ENCODE assay signal across 30 cellular contexts in the genomic region with DNA sequence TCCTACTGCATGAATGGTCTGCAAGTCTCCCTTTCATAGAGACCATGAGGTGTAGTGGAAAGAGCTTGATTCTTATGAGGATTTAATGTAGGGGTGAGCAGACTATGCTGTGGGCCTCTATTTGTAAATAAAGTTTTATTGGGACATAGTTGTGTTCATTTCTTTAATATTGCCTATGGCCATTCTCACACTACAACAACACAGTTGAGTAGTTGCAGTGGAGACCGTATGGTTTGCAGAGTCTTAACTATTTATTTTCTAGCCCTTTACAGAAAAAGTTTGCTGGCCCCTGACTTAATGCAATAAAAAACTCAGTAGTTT.
DNase-seq lines count a peak whose midpoint lies in the region; ATAC-seq and TF ChIP-seq lines count a peak whose summit lies in the region.
"Had no signal": no experiment of that assay in that cellular context is flagged by ENCODE, and none has a peak within 500 bp of the region (broad histone marks: within the 10 kb centered on the region; RNA-seq: fewer than 3 reads in every experiment).

No MANE protein-coding gene starts in this region.

- no peak for ATAC-seq in Panc1
- no peak for ATAC-seq in HG02981 (IDR thresholded peaks at IDR 0.05; ENCODE audit: unreplicated experiment)
- ATAC-seq in T-cell (replicated peaks in 1 of 4), result no peak
- ATAC-seq: activated CD8-positive, alpha-beta T cell treated with anti-CD3 and anti-CD28 coated beads for 36 hours; left colon had no signal

- TF ChIP-seq POLR2A in breast epithelium (IDR thresholded peaks at IDR 0.05), result no peak

- POLR2A ChIA-PET in MCF 10A (lab: Yijun Ruan, JAX) (interaction anchor here (0.6 to 1.7 kb wide), 6 partner anchors 7 to 236 kb away, joined by 3 to 8 read pairs (median 4); no protein-coding TSS in a partner anchor), Panc1 (lab: Charles Lee) (no interaction called here), T-cell (lab: Charles Lee) (no interaction called here)

- H3K27me3 Mint-ChIP-seq in MCF 10A (ENCODE audit: insufficient read depth, unreplicated experiment), result no peaks in the 10 kb centered on the region
- no peaks in the 10 kb centered on the region for H3K27me3 Mint-ChIP-seq in type B pancreatic cell
- H3K27me3 Mint-ChIP-seq in T-cell, result no peaks in the 10 kb centered on the region
- H3K27me3 Mint-ChIP-seq: activated CD8-positive, alpha-beta T cell treated with anti-CD3 and anti-CD28 coated beads for 36 hours; CD4-positive, CD25-positive, alpha-beta regulatory T cell; stimulated activated naive CD8-positive, alpha-beta T cell treated with anti-CD3 and anti-CD28 coated beads, Interleukin-15, Interleukin-2, amounts not matched to agents 100 ng/mL and 50 ng/mL, for 24 hours had no signal

- H3K4me1 ChIP-seq in breast epithelium, result no peaks in the 10 kb centered on the region
- H3K4me1 ChIP-seq in Panc1 (ENCODE audit: control insufficient read depth, insufficient read depth, low read length), result peaks cover 22% of the 10 kb centered on the region
- H3K4me1 ChIP-seq: colonic mucosa, testis, uterus had no signal

- H3K4me3 ChIP-seq in breast epithelium, result no peak overlapping the region
- no peak overlapping the region for H3K4me3 ChIP-seq in Panc1 (ENCODE audit: low read depth in 2 of 2, low read length in 2 of 2)
- H3K4me3 ChIP-seq in choroid plexus epithelial cell (ENCODE audit: low read depth, low read length), result no peak overlapping the region
- H3K4me3 ChIP-seq: colonic mucosa, right atrium auricular region, spleen, testis, uterus had no signal

- H3K27ac Mint-ChIP-seq in MCF 10A (ENCODE audit: low read depth, unreplicated experiment) (peak overlapping the region; percentile 52), type B pancreatic cell (peak overlapping the region; percentile 81), T-cell (no peak overlapping the region)
- H3K27ac Mint-ChIP-seq: activated CD8-positive, alpha-beta T cell treated with anti-CD3 and anti-CD28 coated beads for 36 hours; activated T-helper 2 cell treated with anti-CD3 and anti-CD28 coated beads, Interferon-gamma antibody, Interleukin-2, Interleukin-4, amounts not matched to agents 10 μg/mL and 5 μg/mL and 100 μg/mL, durations not matched to agents 14 hours and 24 hours and 36 hours; CD4-positive, CD25-positive, alpha-beta regulatory T cell; stimulated activated naive CD8-positive, alpha-beta T cell treated with anti-CD3 and anti-CD28 coated beads, Interleukin-15, Interleukin-2, amounts not matched to agents 100 ng/mL and 50 ng/mL, for 24 hours; T-helper 2 cell treated with Interferon-gamma antibody and Interleukin-4, amounts not matched to agents 5 μg/mL and 100 μg/mL, for 36 hours had no signal

- no peak overlapping the region for H3K4me3 Mint-ChIP-seq in MCF 10A (ENCODE audit: unreplicated experiment)
- no peak overlapping the region for H3K4me3 Mint-ChIP-seq in type B pancreatic cell
- H3K4me3 Mint-ChIP-seq in T-cell, result no peak overlapping the region
- H3K4me3 Mint-ChIP-seq: activated CD8-positive, alpha-beta T cell treated with anti-CD3 and anti-CD28 coated beads for 36 hours; CD4-positive, CD25-positive, alpha-beta regulatory T cell; immature natural killer cell; stimulated activated naive CD8-positive, alpha-beta T cell treated with anti-CD3 and anti-CD28 coated beads, Interleukin-15, Interleukin-2, amounts not matched to agents 100 ng/mL and 50 ng/mL, for 24 hours; T-helper 2 cell treated with Interferon-gamma antibody and Interleukin-4, amounts not matched to agents 5 μg/mL and 100 μg/mL, for 36 hours had no signal

- H3K9me3 Mint-ChIP-seq in MCF 10A (ENCODE audit: unreplicated experiment) (no peaks in the 10 kb centered on the region), type B pancreatic cell (peaks cover under 1% of the 10 kb centered on the region), T-cell (no peaks in the 10 kb centered on the region)
- H3K9me3 Mint-ChIP-seq: activated CD8-positive, alpha-beta T cell treated with anti-CD3 and anti-CD28 coated beads for 36 hours; activated T-helper 2 cell treated with anti-CD3 and anti-CD28 coated beads, Interferon-gamma antibody, Interleukin-2, Interleukin-4, amounts not matched to agents 10 μg/mL and 5 μg/mL and 100 μg/mL, durations not matched to agents 14 hours and 24 hours and 36 hours; CD4-positive, CD25-positive, alpha-beta regulatory T cell; immature natural killer cell; stimulated activated naive CD8-positive, alpha-beta T cell treated with anti-CD3 and anti-CD28 coated beads, Interleukin-15, Interleukin-2, amounts not matched to agents 100 ng/mL and 50 ng/mL, for 24 hours; T-helper 2 cell treated with Interferon-gamma antibody and Interleukin-4, amounts not matched to agents 5 μg/mL and 100 μg/mL, for 36 hours had no signal

- peaks cover 14% of the 10 kb centered on the region for H3K36me3 Mint-ChIP-seq in MCF 10A (ENCODE audit: insufficient read depth, unreplicated experiment)
- peaks cover 28% of the 10 kb centered on the region for H3K36me3 Mint-ChIP-seq in type B pancreatic cell
- H3K36me3 Mint-ChIP-seq in T-cell, result peaks cover 51% of the 10 kb centered on the region

- no peaks in the 10 kb centered on the region for H3K9me3 ChIP-seq in breast epithelium
- no peaks in the 10 kb centered on the region for H3K9me3 ChIP-seq in Panc1 (ENCODE audit: control insufficient read depth, insufficient read depth, low read depth, low read length)
- H3K9me3 ChIP-seq: colonic mucosa, right atrium auricular region, spleen, testis, uterus had no signal

- CTCF ChIA-PET in MCF 10A (lab: Yijun Ruan, JAX), result interaction anchor here (0.9 to 1.3 kb wide), 3 partner anchors 24 to 230 kb away, joined by 3 to 4 read pairs (median 3); no protein-coding TSS in a partner anchor
- CTCF ChIA-PET in Panc1 (lab: Charles Lee), result interaction anchor here (0.6 kb wide), 1 partner anchor 194 kb away, joined by 3 read pairs; no protein-coding TSS in a partner anchor
- CTCF ChIA-PET in T-cell (lab: Charles Lee), result no interaction called here

- H3K27ac ChIP-seq in breast epithelium (no peak overlapping the region), Panc1 (ENCODE audit: low read length) (peak overlapping the region; percentile 74)
- H3K27ac ChIP-seq: colonic mucosa, right atrium auricular region, spleen, testis, uterus had no signal

- no peaks in the 10 kb centered on the region for H3K27me3 ChIP-seq in breast epithelium
- H3K27me3 ChIP-seq in Panc1 (ENCODE audit: control insufficient read depth, insufficient read depth, low read length), result no peaks in the 10 kb centered on the region
- H3K27me3 ChIP-seq: colonic mucosa, right atrium auricular region, spleen, testis, uterus had no signal

- in situ Hi-C loops in Panc1 (cut with HindIII; ENCODE audit: low pct_unique_long_range_greater_than_20kb, low sequenced_read_pairs), result no loop called here

- H3K36me3 ChIP-seq in breast epithelium, result no peaks in the 10 kb centered on the region
- H3K36me3 ChIP-seq in Panc1 (ENCODE audit: control insufficient read depth, insufficient read depth, low read length), result no peaks in the 10 kb centered on the region
- H3K36me3 ChIP-seq: colonic mucosa, right atrium auricular region, uterus had no signal

- DNase-seq in MCF 10A (ENCODE audit: unreplicated experiment) (no peak), breast epithelium (ENCODE audit: low spot score in 2 of 2) (no peak), Panc1 (ENCODE audit: low read depth, low spot score) (no peak), choroid plexus epithelial cell (ENCODE audit: low read depth) (peak; percentile 56), type B pancreatic cell (ENCODE audit: extremely low spot score, unreplicated experiment) (no peak), T-cell (no peak), DMS53 (lab: John Stamatoyannopoulos, UW) (no peak)
- DNase-seq: 8988T; activated CD8-positive, alpha-beta T cell treated with anti-CD3 and anti-CD28 coated beads for 36 hours; activated naive CD4-positive, alpha-beta T cell treated with anti-CD3 and anti-CD28 coated beads, Interleukin-2, amount 50 U/mL, for 16 hours; amygdala; CD4-positive, CD25-positive, alpha-beta regulatory T cell; colonic mucosa; effector CD8-positive, alpha-beta T cell; immature natural killer cell; left colon; mesendoderm; NCI-H2029 treated with DMSO at 0.1 percent for 48 hours; NCI-H345; posterior cingulate gyrus; spleen; stimulated activated CD4-positive, alpha-beta T cell treated with anti-CD3 and anti-CD28 coated beads, Interleukin-2, amount 100 ng/mL, for 24 hours; stimulated activated CD8-positive, alpha-beta memory T cell treated with anti-CD3 and anti-CD28 coated beads, Interleukin-4, amount 100 ng/mL, for 48 hours; testis; uterus had no signal

- no peak for TF ChIP-seq CTCF in MCF 10A (IDR thresholded peaks at IDR 0.05; ENCODE audit: unreplicated experiment)
- no peak for TF ChIP-seq CTCF in breast epithelium (IDR thresholded peaks at IDR 0.05)
- TF ChIP-seq CTCF in Panc1 (IDR thresholded peaks at IDR 0.05), result no peak
- no peak for TF ChIP-seq CTCF in choroid plexus epithelial cell (conservative IDR thresholded peaks at IDR 0.05; ENCODE audit: low read depth, low read length)
- TF ChIP-seq CTCF in type B pancreatic cell (conservative IDR thresholded peaks at IDR 0.05), result no peak

- intact Hi-C loops in MCF 10A (cut with micrococcal nuclease), result no loop called here
- intact Hi-C loops in breast epithelium (cut with DNase I; ENCODE audit: low total_unique reads), result no loop called here
- intact Hi-C loops in Panc1 (cut with micrococcal nuclease; ENCODE audit: unreplicated experiment), result no loop called here

- peaks cover 20% of the 10 kb centered on the region for H3K4me1 Mint-ChIP-seq in MCF 10A (ENCODE audit: insufficient read depth, unreplicated experiment)
- H3K4me1 Mint-ChIP-seq in type B pancreatic cell (ENCODE audit: unreplicated experiment), result peaks cover 18% of the 10 kb centered on the region
- H3K4me1 Mint-ChIP-seq in T-cell, result peaks cover 3 to 15% (median 10%) of the 10 kb centered on the region in 3 donors

- BruUV-seq in MCF 10A (replicated peaks; lab: Mats Ljungman, UMichigan) (no TSS peak), Panc1 (replicated peaks; lab: Mats Ljungman, UMichigan) (no TSS peak)

Comparison
In these comparisons a context has a peak if more than half of its experiments do, and no peak if none do; other contexts are left out.
1. H3K27ac Mint-ChIP-seq: peak in MCF 10A (single experiment) and type B pancreatic cell (single experiment); none in T-cell (0 of 2).
2. CTCF ChIA-PET loops: an anchor here in MCF 10A (0.9 to 1.3 kb wide) and Panc1 (0.6 kb wide); none called in T-cell.